ENCODE assay signal across 24 cellular contexts in genomic region chr9:127181595-127182190, GRCh38. TPM values are rescaled to one million over a fixed set of nuclear protein-coding genes. Genes with fewer than 3 reads are reported as not detected.
DNase-seq lines count a peak whose midpoint lies in the region; ATAC-seq and TF ChIP-seq lines count a peak whose summit lies in the region.
"Had no signal": no experiment of that assay in that cellular context is flagged by ENCODE, and none has a peak within 500 bp of the region (broad histone marks: within the 10 kb centered on the region; RNA-seq: fewer than 3 reads in every experiment).

No MANE protein-coding gene starts in this region.

- no peaks in the 10 kb centered on the region for H3K36me3 Mint-ChIP-seq in WTC11
- no peaks in the 10 kb centered on the region for H3K36me3 Mint-ChIP-seq in neural progenitor cell
- H3K36me3 Mint-ChIP-seq: activated naive CD4-positive, alpha-beta T cell treated with anti-CD3 and anti-CD28 coated beads, Interleukin-2, amount 50 U/mL, for 24 hours had no signal

- H3K9me3 Mint-ChIP-seq in WTC11 (no peaks in the 10 kb centered on the region), neural progenitor cell (no peaks in the 10 kb centered on the region)
- H3K9me3 Mint-ChIP-seq in stimulated activated naive CD8-positive, alpha-beta T cell treated with anti-CD3 and anti-CD28 coated beads, Interleukin-15, amount 100 ng/mL, for 72 hours: no peaks in the 10 kb centered on the region
- H3K9me3 Mint-ChIP-seq: activated naive CD4-positive, alpha-beta T cell treated with anti-CD3 and anti-CD28 coated beads, Interleukin-2, amount 50 U/mL, for 24 hours; GM23338; T-cell had no signal

- H3K9me3 ChIP-seq in neural progenitor cell (ENCODE audit: low read depth): no peaks in the 10 kb centered on the region
- no peaks in the 10 kb centered on the region for H3K9me3 ChIP-seq in aorta (ENCODE audit: control insufficient read depth, low read length)
- H3K9me3 ChIP-seq: esophagus muscularis mucosa, prostate gland, SJSA1, thoracic aorta had no signal

- intact Hi-C loops in cardiac septum (cut with DNase I): loop anchor here (2.0 kb wide), 1 partner anchor 15 kb away; no protein-coding TSS in a partner anchor
- intact Hi-C loops in Right ventricle myocardium inferior (cut with DNase I): no loop called here
- intact Hi-C loops in aorta (cut with DNase I): loop anchor here in 1 of 2 donors (5.0 kb wide), 1 partner anchor 39 kb away; no protein-coding TSS in a partner anchor

- no peak for ATAC-seq in Right ventricle myocardium inferior
- ATAC-seq in WTC11: no peak
- ATAC-seq in aorta (ENCODE audit: low FRiP score): no peak
- ATAC-seq in stimulated activated naive CD8-positive, alpha-beta T cell treated with anti-CD3 and anti-CD28 coated beads, Interleukin-15, amount 100 ng/mL, for 72 hours: no peak
- ATAC-seq: foreskin keratinocyte, GM23338, left cardiac atrium, Panc1, T-cell had no signal

- no peaks in the 10 kb centered on the region for H4K20me1 ChIP-seq in neural progenitor cell (ENCODE audit: low read depth)

- H3K4me3 Mint-ChIP-seq in WTC11 (no peak overlapping the region), neural progenitor cell (peak overlapping the region; percentile 12)
- no peak overlapping the region for H3K4me3 Mint-ChIP-seq in stimulated activated naive CD8-positive, alpha-beta T cell treated with anti-CD3 and anti-CD28 coated beads, Interleukin-15, amount 100 ng/mL, for 72 hours
- H3K4me3 Mint-ChIP-seq: activated naive CD4-positive, alpha-beta T cell treated with anti-CD3 and anti-CD28 coated beads, Interleukin-2, amount 50 U/mL, for 24 hours; GM23338; T-cell had no signal

- H3K27me3 Mint-ChIP-seq in WTC11 (ENCODE audit: low read depth) (no peaks in the 10 kb centered on the region; the same call in 1 of the 2 replicates), neural progenitor cell (ENCODE audit: insufficient read depth, low read depth) (no peaks in the 10 kb centered on the region)
- no peaks in the 10 kb centered on the region for H3K27me3 Mint-ChIP-seq in stimulated activated naive CD8-positive, alpha-beta T cell treated with anti-CD3 and anti-CD28 coated beads, Interleukin-15, amount 100 ng/mL, for 72 hours
- H3K27me3 Mint-ChIP-seq: activated naive CD4-positive, alpha-beta T cell treated with anti-CD3 and anti-CD28 coated beads, Interleukin-2, amount 50 U/mL, for 24 hours had no signal

- TF ChIP-seq CTCF in WTC11 (IDR thresholded peaks at IDR 0.05) (no peak), neural progenitor cell (IDR thresholded peaks at IDR 0.05) (no peak)

- no peak overlapping the region for H3K9ac ChIP-seq in neural progenitor cell

- H3K4me1 Mint-ChIP-seq in WTC11 (peaks cover 12% of the 10 kb centered on the region), neural progenitor cell (peaks cover 27% of the 10 kb centered on the region)
- H3K4me1 Mint-ChIP-seq in stimulated activated naive CD8-positive, alpha-beta T cell treated with anti-CD3 and anti-CD28 coated beads, Interleukin-15, amount 100 ng/mL, for 72 hours: no peaks in the 10 kb centered on the region
- H3K4me1 Mint-ChIP-seq: activated naive CD4-positive, alpha-beta T cell treated with anti-CD3 and anti-CD28 coated beads, Interleukin-2, amount 50 U/mL, for 24 hours had no signal

- H2AFZ ChIP-seq in neural progenitor cell (replicated peaks): no peak overlapping the region
- H2AFZ ChIP-seq: GM23338 had no signal

- H3K4me1 ChIP-seq in neural progenitor cell: peaks cover 9% of the 10 kb centered on the region
- peaks cover 0 to 3% of the 10 kb centered on the region in 2 donors for H3K4me1 ChIP-seq in aorta (ENCODE audit: control insufficient read depth in 1 of 2, insufficient read depth in 2 of 2, low read length in 2 of 2)
- H3K4me1 ChIP-seq: foreskin keratinocyte had no signal

- H3K27ac Mint-ChIP-seq in WTC11: no peak overlapping the region
- peak overlapping the region; percentile 13 for H3K27ac Mint-ChIP-seq in neural progenitor cell
- H3K27ac Mint-ChIP-seq in stimulated activated naive CD8-positive, alpha-beta T cell treated with anti-CD3 and anti-CD28 coated beads, Interleukin-15, amount 100 ng/mL, for 72 hours: no peak overlapping the region
- H3K27ac Mint-ChIP-seq: activated naive CD4-positive, alpha-beta T cell treated with anti-CD3 and anti-CD28 coated beads, Interleukin-2, amount 50 U/mL, for 24 hours; GM23338; T-cell had no signal

- DNase-seq in cardiac septum (ENCODE audit: low spot score) (peak; percentile 22), Right ventricle myocardium inferior (ENCODE audit: missing footprints) (no peak), WTC11 (ENCODE audit: low spot score) (peak; percentile 0), neural progenitor cell (ENCODE audit: low spot score) (no peak), aorta (peak; percentile 11 to 32), NCI-H345 treated with DMSO at 0.1 percent for 48 hours (lab: John Stamatoyannopoulos, UW; ENCODE audit: unreplicated experiment) (no peak)
- no peak for DNase-seq in stimulated activated naive CD8-positive, alpha-beta T cell treated with anti-CD3 and anti-CD28 coated beads, Interleukin-15, amount 100 ng/mL, for 72 hours
- DNase-seq: ACHN; activated T-cell treated with anti-CD3 and anti-CD28 coated beads, Interleukin-2, amount 50 U/mL, for 48 hours; anterior cingulate cortex; cortex of kidney; foreskin keratinocyte; left cardiac atrium; NCI-H526; stimulated activated naive CD4-positive, alpha-beta T cell; T-cell had no signal

- H3K4me3 ChIP-seq in neural progenitor cell (no peak overlapping the region), aorta (ENCODE audit: low read length in 2 of 2) (no peak overlapping the region)
- H3K4me3 ChIP-seq: cardiac muscle cell, esophagus muscularis mucosa, GM23338, prostate gland, SJSA1, thoracic aorta had no signal

- no peaks in the 10 kb centered on the region for H3K79me2 ChIP-seq in neural progenitor cell (ENCODE audit: low read depth)

- CTCF ChIA-PET in WTC11 (lab: Charles Lee): no interaction called here

- H3K36me3 ChIP-seq in neural progenitor cell (no peaks in the 10 kb centered on the region), aorta (ENCODE audit: control insufficient read depth in 1 of 2, insufficient read depth in 2 of 2, low read length in 1 of 2) (no peaks in the 10 kb centered on the region)
- H3K36me3 ChIP-seq: cardiac muscle cell, esophagus muscularis mucosa, prostate gland, SJSA1, thoracic aorta had no signal

- 96% methylated on average over 6 of the region's 6 CpGs for WGBS in aorta, 2 donors

- H3K27me3 ChIP-seq in neural progenitor cell (no peaks in the 10 kb centered on the region), aorta (ENCODE audit: control insufficient read depth in 1 of 2, insufficient read depth in 2 of 2, low read length in 1 of 2) (no peaks in the 10 kb centered on the region)
- H3K27me3 ChIP-seq: cardiac muscle cell, esophagus muscularis mucosa, SJSA1 had no signal

- H3K4me2 ChIP-seq in neural progenitor cell: no peak overlapping the region
- H3K4me2 ChIP-seq: GM23338 had no signal

- POLR2A ChIA-PET in WTC11 (lab: Charles Lee): no interaction called here

- H3F3A ChIP-seq in neural progenitor cell (ENCODE audit: low read depth): no peaks in the 10 kb centered on the region

- H3K27ac ChIP-seq in neural progenitor cell (no peak overlapping the region), aorta (ENCODE audit: low read depth in 1 of 2, low read length in 2 of 2) (no peak overlapping the region)
- H3K27ac ChIP-seq: cardiac muscle cell, esophagus muscularis mucosa, foreskin keratinocyte, prostate gland, SJSA1, thoracic aorta had no signal

TF ChIP-seq in WTC11, 78 proteins besides CTCF, POLR2A, EP300 and RAD21:
- TF ChIP-seq SMAD3 (CRISPR knock-in tag; IDR thresholded peaks at IDR 0.05; ENCODE audit: borderline replicate concordance) (no peak), ATF2 (CRISPR knock-in tag; IDR thresholded peaks at IDR 0.05; ENCODE audit: borderline replicate concordance, low read depth) (no peak), ATF3 (CRISPR knock-in tag; conservative IDR thresholded peaks at IDR 0.05) (no peak), ZNF138 (CRISPR knock-in tag; conservative IDR thresholded peaks at IDR 0.05) (no peak), NR3C1 (CRISPR knock-in tag; conservative IDR thresholded peaks at IDR 0.05; ENCODE audit: low read depth) (no peak), ZBTB43 (CRISPR knock-in tag; IDR thresholded peaks at IDR 0.05) (no peak)
TF ChIP-seq in WTC11: peak in this region for 0.

RNA-seq across cellular contexts. Expression of gene ANGPTL2, which starts 59.3 kb away (rescaled TPM):
- total RNA-seq in cardiac septum: 41.4 TPM
- total RNA-seq in Right ventricle myocardium inferior: 37.1 TPM
- total RNA-seq in WTC11 (2021): 4.5 to 6.7 TPM (median 6.3 TPM) in 3 replicates
- total RNA-seq in neural progenitor cell (ENCODE audit: low replicate concordance): 7.6 and 9.4 TPM in 2 replicates
- 10 to 100 TPM; 36.7 to 44.8 TPM for total RNA-seq in aorta
- 10 to 100 TPM; 13.4 to 51.2 TPM for polyA plus RNA-seq in aorta

Comparison
In these comparisons a context has a peak if more than half of its experiments do, and no peak if none do; other contexts are left out.
1. DNase-seq: peak in cardiac septum (single experiment), WTC11 (single experiment) and aorta (2 of 2); none in Right ventricle myocardium inferior (single experiment), neural progenitor cell (single experiment), stimulated activated naive CD8-positive, alpha-beta T cell treated with anti-CD3 and anti-CD28 coated beads, Interleukin-15, amount 100 ng/mL, for 72 hours (0 of 2) and NCI-H345 treated with DMSO at 0.1 percent for 48 hours (single experiment).